Comparison of ENCODE assay signal across 8 cellular contexts in genomic region chr1:206556047-206556747, GRCh38. TPM values are rescaled to one million over a fixed set of nuclear protein-coding genes. Genes with fewer than 3 reads are reported as not detected.
A peak's percentile ranks its signal among the peaks of the same experiment; 100 is the strongest.
DNase-seq lines count a peak whose midpoint lies in the region; ATAC-seq and TF ChIP-seq lines count a peak whose summit lies in the region.

No MANE protein-coding gene starts in this region.

- no peaks in the 10 kb centered on the region for H3K27me3 Mint-ChIP-seq in activated naive CD4-positive, alpha-beta T cell treated with anti-CD3 and anti-CD28 coated beads for 36 hours (ENCODE audit: low read depth)

- ATAC-seq in PC-3: peak; percentile 10
- ATAC-seq in HG02938 (IDR thresholded peaks at IDR 0.05; ENCODE audit: unreplicated experiment): no peak

- H3K9me3 ChIP-seq in PC-3 (ENCODE audit: low read length): no peaks in the 10 kb centered on the region
- H3K9me3 ChIP-seq in esophagus squamous epithelium: no peaks in the 10 kb centered on the region
- H3K9me3 ChIP-seq in thymus (ENCODE audit: control insufficient read depth): no peaks in the 10 kb centered on the region

- H3K4me1 Mint-ChIP-seq in activated naive CD4-positive, alpha-beta T cell treated with anti-CD3 and anti-CD28 coated beads for 36 hours (ENCODE audit: low read depth): peaks cover 57% of the 10 kb centered on the region

- H3F3A ChIP-seq in PC-3 (ENCODE audit: low read length, unreplicated experiment): no peaks in the 10 kb centered on the region

- TF ChIP-seq POLR2A in esophagus squamous epithelium (IDR thresholded peaks at IDR 0.05): no peak

- H3K27ac Mint-ChIP-seq in activated naive CD4-positive, alpha-beta T cell treated with anti-CD3 and anti-CD28 coated beads for 36 hours: peak overlapping the region; percentile 99

- H3K4me1 ChIP-seq in PC-3 (ENCODE audit: insufficient read depth, low read length): peaks cover 28% of the 10 kb centered on the region
- peaks cover 22 to 83% (median 35%) of the 10 kb centered on the region in 3 donors for H3K4me1 ChIP-seq in esophagus squamous epithelium
- peaks cover 44% of the 10 kb centered on the region for H3K4me1 ChIP-seq in thymus (ENCODE audit: control insufficient read depth, insufficient read depth, low read length)

- H3K4me3 ChIP-seq in PC-3 (ENCODE audit: low read length) (peak overlapping the region; percentile 78; the same call in 1 of the 2 replicates), esophagus squamous epithelium (peak overlapping the region in 3 of 4 donors; percentile 48 to 65 (median 60)), thymus (ENCODE audit: low read length) (peak overlapping the region; percentile 98)

- H4K20me1 ChIP-seq in PC-3 (ENCODE audit: low read length): no peaks in the 10 kb centered on the region

- BruUV-seq in PC-3 (replicated peaks; lab: Mats Ljungman, UMichigan): no TSS peak

- H2AFZ ChIP-seq in PC-3 (ENCODE audit: low read length): peak overlapping the region; percentile 71; the same call in 1 of the 2 replicates

- intact Hi-C loops in activated naive CD4-positive, alpha-beta T cell treated with anti-CD3 and anti-CD28 coated beads for 36 hours (cut with micrococcal nuclease): loop anchor here (1.0 to 5.0 kb wide), 8 partner anchors 11 to 924 kb away; partner anchors contain the start of genes ELK4 and RASSF5
- intact Hi-C loops in PC-3 (cut with micrococcal nuclease): no loop called here
- intact Hi-C loops in esophagus squamous epithelium (cut with DNase I): no loop called here

- H3K27me3 ChIP-seq in PC-3 (ENCODE audit: low read length) (no peaks in the 10 kb centered on the region), esophagus squamous epithelium (no peaks in the 10 kb centered on the region), thymus (ENCODE audit: control insufficient read depth, insufficient read depth) (no peaks in the 10 kb centered on the region)

- peak overlapping the region; percentile 87 for H3K4me2 ChIP-seq in PC-3 (ENCODE audit: low read length)

- no peak overlapping the region for H3K9ac ChIP-seq in PC-3 (ENCODE audit: low read length)

- POLR2A ChIA-PET in PC-3 (lab: Charles Lee; ENCODE audit: unreplicated experiment): interaction anchor here (0.7 kb wide), 1 partner anchor 22 kb away, joined by 3 read pairs; no protein-coding TSS in a partner anchor

- CTCF ChIA-PET in activated naive CD4-positive, alpha-beta T cell treated with anti-CD3 and anti-CD28 coated beads for 36 hours (lab: Charles Lee): interaction anchor here (0.7 to 21.2 kb wide), 8 partner anchors 10 to 108 kb away, joined by 3 to 511 read pairs (median 4); no protein-coding TSS in a partner anchor
- CTCF ChIA-PET in PC-3 (lab: Charles Lee): interaction anchor here (0.5 to 1.8 kb wide), 3 partner anchors 12 to 85 kb away, joined by 3 to 5 read pairs (median 4); no protein-coding TSS in a partner anchor

- H3K9me3 Mint-ChIP-seq in activated naive CD4-positive, alpha-beta T cell treated with anti-CD3 and anti-CD28 coated beads for 36 hours: no peaks in the 10 kb centered on the region

- no peaks in the 10 kb centered on the region for H3K36me3 ChIP-seq in PC-3 (ENCODE audit: low read depth, low read length)
- peaks cover 0 to 5% (median 4%) of the 10 kb centered on the region in 3 donors for H3K36me3 ChIP-seq in esophagus squamous epithelium
- no peaks in the 10 kb centered on the region for H3K36me3 ChIP-seq in thymus (ENCODE audit: control insufficient read depth, insufficient read depth)

- 37 to 55% methylated on average over 5 to 7 of the region's 7 CpGs for WGBS in esophagus squamous epithelium, 2 donors
- WGBS in thymus: 88% methylated on average over 7 of the region's 7 CpGs

- H3K79me2 ChIP-seq in PC-3 (ENCODE audit: low read length): no peaks in the 10 kb centered on the region

- no peaks in the 10 kb centered on the region for H3K9me2 ChIP-seq in PC-3 (replicated peaks; ENCODE audit: low read length)

- TF ChIP-seq CTCF in PC-3 (conservative IDR thresholded peaks at IDR 0.05; ENCODE audit: low read depth, low read length): no peak
- no peak for TF ChIP-seq CTCF in esophagus squamous epithelium (IDR thresholded peaks at IDR 0.05)

- H3K27ac ChIP-seq in PC-3 (ENCODE audit: low read length) (no peak overlapping the region), esophagus squamous epithelium (peak overlapping the region in 3 of 4 donors; percentile 62 to 85 (median 71)), thymus (ENCODE audit: low read depth) (peak overlapping the region; percentile 97)

- peaks cover 41% of the 10 kb centered on the region for H3K36me3 Mint-ChIP-seq in activated naive CD4-positive, alpha-beta T cell treated with anti-CD3 and anti-CD28 coated beads for 36 hours (ENCODE audit: low read depth)

- H3K4me3 Mint-ChIP-seq in activated naive CD4-positive, alpha-beta T cell treated with anti-CD3 and anti-CD28 coated beads for 36 hours: peak overlapping the region; percentile 96

- peak; percentile 75 for DNase-seq in activated naive CD4-positive, alpha-beta T cell treated with anti-CD3 and anti-CD28 coated beads for 36 hours
- DNase-seq in activated naive CD4-positive, alpha-beta T cell treated with Interleukin-2 at 50 U/mL for 16 hours: no peak
- DNase-seq in PC-3 (peak; percentile 42), esophagus squamous epithelium (lab: John Stamatoyannopoulos, UW) (no peak), SIG-M5 treated with dmso at 0.1 percent for 504 hours (lab: John Stamatoyannopoulos, UW; ENCODE audit: unreplicated experiment) (no peak), NCI-H1694 treated with DMSO at 0.1 percent for 48 hours (lab: John Stamatoyannopoulos, UW) (no peak)

RNA-seq across cellular contexts. Expression of gene RASSF5, which starts 48.9 kb away (rescaled TPM):
- total RNA-seq in activated naive CD4-positive, alpha-beta T cell treated with anti-CD3 and anti-CD28 coated beads for 36 hours: 100 to 1,000 TPM; 257 to 258 TPM
- 15.5 and 16.0 TPM in 2 replicates for total RNA-seq in PC-3 (2014; rRNA removed)
- 10 to 100 TPM; 29.2 to 85.3 (median 35.1) TPM for total RNA-seq in esophagus squamous epithelium
- polyA plus RNA-seq in thymus: 54.3 TPM

RNA-seq across cellular contexts. Expression of gene EIF2D, which starts 56.1 kb away (rescaled TPM):
- 100 to 1,000 TPM; 116 to 122 TPM for total RNA-seq in activated naive CD4-positive, alpha-beta T cell treated with anti-CD3 and anti-CD28 coated beads for 36 hours
- total RNA-seq in PC-3 (2014; rRNA removed) (107 and 110 TPM in 2 replicates), esophagus squamous epithelium (10 to 100 TPM; 26.8 to 54.4 (median 42.2) TPM)
- 43.2 TPM for polyA plus RNA-seq in thymus

Comparison
In these comparisons a context has a peak if more than half of its experiments do, and no peak if none do; other contexts are left out.
1. DNase-seq: peak in activated naive CD4-positive, alpha-beta T cell treated with anti-CD3 and anti-CD28 coated beads for 36 hours (single experiment) and PC-3 (single experiment); none in activated naive CD4-positive, alpha-beta T cell treated with Interleukin-2 at 50 U/mL for 16 hours (single experiment), esophagus squamous epithelium (single experiment), SIG-M5 treated with dmso at 0.1 percent for 504 hours (single experiment) and NCI-H1694 treated with DMSO at 0.1 percent for 48 hours (single experiment).
2. Peak in every context shown above with its lines, with median percentiles within 50 percentile points of each other: H3K4me3 ChIP-seq.